Comparison of ENCODE assay signal across 15 cellular contexts in genomic region chr5:151101151-151101550, GRCh38. TPM values are rescaled to one million over a fixed set of nuclear protein-coding genes. Genes with fewer than 3 reads are reported as not detected.
A peak's percentile ranks its signal among the peaks of the same experiment; 100 is the strongest.
DNase-seq lines count a peak whose midpoint lies in the region; ATAC-seq and TF ChIP-seq lines count a peak whose summit lies in the region.
"Had no signal": no experiment of that assay in that cellular context is flagged by ENCODE, and none has a peak within 500 bp of the region (broad histone marks: within the 10 kb centered on the region; RNA-seq: fewer than 3 reads in every experiment).

No MANE protein-coding gene starts in this region.

- TF ChIP-seq POLR2A in gastrocnemius medialis (IDR thresholded peaks at IDR 0.05), result no peak

- DNase-seq in HUDEP-2 (lab: John Stamatoyannopoulos, UW; ENCODE audit: unreplicated experiment in 76 of 76), result peak in 74 of 76 experiments; percentile 20 to 89 (median 68)
- no peak for DNase-seq in ascending aorta (ENCODE audit: low spot score in 2 of 2)
- DNase-seq in immature natural killer cell, result no peak
- DNase-seq in gastrocnemius medialis, result no peak
- DNase-seq in NCI-H1048 (lab: John Stamatoyannopoulos, UW), result no peak
- DNase-seq in NCI-H82 (lab: John Stamatoyannopoulos, UW), result no peak
- no peak for DNase-seq in stimulated activated CD8-positive, alpha-beta memory T cell treated with anti-CD3 and anti-CD28 coated beads, Interleukin-4, amount 100 ng/mL, for 48 hours
- DNase-seq: activated CD8-positive, alpha-beta memory T cell treated with anti-CD3 and anti-CD28 coated beads, Interleukin-2, amount 50 U/mL, for 48 hours; islet precursor cell; NCI-H187; NCI-H524 had no signal

- peak overlapping the region; percentile 85 to 98 (median 95) for H3K27ac Mint-ChIP-seq in immature natural killer cell
- H3K27ac Mint-ChIP-seq: WTC11 had no signal

- H3K27me3 Mint-ChIP-seq in immature natural killer cell (ENCODE audit: low read depth in 3 of 3), result peaks cover 4 to 11% (median 7%) of the 10 kb centered on the region in 3 donors

- H3K4me1 ChIP-seq in ascending aorta (peaks cover 3 to 7% of the 10 kb centered on the region in 2 donors), gastrocnemius medialis (peaks cover 24 to 37% of the 10 kb centered on the region in 2 donors)

- no peak for ATAC-seq in gastrocnemius medialis
- no peak for ATAC-seq in HG02798 (IDR thresholded peaks at IDR 0.05; ENCODE audit: poor library complexity, unreplicated experiment)
- ATAC-seq: Panc1, WTC11 had no signal

- H3K27ac ChIP-seq in ascending aorta, result peak overlapping the region; percentile 33 to 41
- H3K27ac ChIP-seq in gastrocnemius medialis, result peak overlapping the region; percentile 36 to 72 (median 65)
- H3K27ac ChIP-seq: vagina had no signal

- H3K4me1 Mint-ChIP-seq in immature natural killer cell, result peaks cover 54 to 59% of the 10 kb centered on the region in 2 donors

- H3K36me3 ChIP-seq in ascending aorta (peaks cover 47 to 57% of the 10 kb centered on the region in 2 donors), gastrocnemius medialis (no peaks in the 10 kb centered on the region)

- in situ Hi-C loops in gastrocnemius medialis (cut with MboI; ENCODE audit: low sequenced_read_pairs in 4 of 4), result no loop called here

- H3K4me3 ChIP-seq in ascending aorta (no peak overlapping the region), gastrocnemius medialis (no peak overlapping the region)
- H3K4me3 ChIP-seq: vagina had no signal

- H3K4me3 Mint-ChIP-seq in immature natural killer cell, result no peak overlapping the region
- H3K4me3 Mint-ChIP-seq: WTC11 had no signal

- H3K36me3 Mint-ChIP-seq in immature natural killer cell, result peaks cover 27 to 48% (median 30%) of the 10 kb centered on the region in 3 donors
- H3K36me3 Mint-ChIP-seq: WTC11 had no signal

- TF ChIP-seq CTCF in ascending aorta (IDR thresholded peaks at IDR 0.05) (no peak), gastrocnemius medialis (IDR thresholded peaks at IDR 0.05 in 4 of 5, conservative IDR thresholded peaks at IDR 0.05 in 1 of 5) (no peak)

- no peaks in the 10 kb centered on the region for H3K9me3 Mint-ChIP-seq in immature natural killer cell
- H3K9me3 Mint-ChIP-seq: WTC11 had no signal

- H3K9me3 ChIP-seq in ascending aorta (no peaks in the 10 kb centered on the region), gastrocnemius medialis (no peaks in the 10 kb centered on the region)
- H3K9me3 ChIP-seq: vagina had no signal

- H3K27me3 ChIP-seq in ascending aorta (no peaks in the 10 kb centered on the region), gastrocnemius medialis (no peaks in the 10 kb centered on the region)
- H3K27me3 ChIP-seq: vagina had no signal

- intact Hi-C loops in ascending aorta (cut with DNase I) (no loop called here), gastrocnemius medialis (cut with DNase I; ENCODE audit: low total_unique reads) (no loop called here)

RNA-seq across cellular contexts. Expression of gene TNIP1, which starts 20.3 kb away (rescaled TPM):
- total RNA-seq in ascending aorta, result 54.6 TPM
- polyA plus RNA-seq in immature natural killer cell, result 10 to 100 TPM; 21.8 to 62.4 (median 40.2) TPM
- total RNA-seq in gastrocnemius medialis, result 100 to 1,000 TPM; 112 to 228 (median 188) TPM

RNA-seq across cellular contexts. Expression of gene ANXA6, which starts 56.4 kb away (rescaled TPM):
- total RNA-seq in ascending aorta (334 TPM), gastrocnemius medialis (100 to 1,000 TPM in 3 of 4 donors, 10 to 100 TPM in 1; 91.6 to 164 (median 142) TPM)
- polyA plus RNA-seq in immature natural killer cell, result 100 to 1,000 TPM; 313 to 679 (median 395) TPM

Comparison
In these comparisons a context has a peak if more than half of its experiments do, and no peak if none do; other contexts are left out.
1. DNase-seq: peak in HUDEP-2 (74 of 76); none in ascending aorta (0 of 2), immature natural killer cell (0 of 3), gastrocnemius medialis (0 of 2), NCI-H1048 (single experiment), NCI-H82 (single experiment) and stimulated activated CD8-positive, alpha-beta memory T cell treated with anti-CD3 and anti-CD28 coated beads, Interleukin-4, amount 100 ng/mL, for 48 hours (single experiment).